ENCODE assay signal across 1 cellular context in the genomic region with DNA sequence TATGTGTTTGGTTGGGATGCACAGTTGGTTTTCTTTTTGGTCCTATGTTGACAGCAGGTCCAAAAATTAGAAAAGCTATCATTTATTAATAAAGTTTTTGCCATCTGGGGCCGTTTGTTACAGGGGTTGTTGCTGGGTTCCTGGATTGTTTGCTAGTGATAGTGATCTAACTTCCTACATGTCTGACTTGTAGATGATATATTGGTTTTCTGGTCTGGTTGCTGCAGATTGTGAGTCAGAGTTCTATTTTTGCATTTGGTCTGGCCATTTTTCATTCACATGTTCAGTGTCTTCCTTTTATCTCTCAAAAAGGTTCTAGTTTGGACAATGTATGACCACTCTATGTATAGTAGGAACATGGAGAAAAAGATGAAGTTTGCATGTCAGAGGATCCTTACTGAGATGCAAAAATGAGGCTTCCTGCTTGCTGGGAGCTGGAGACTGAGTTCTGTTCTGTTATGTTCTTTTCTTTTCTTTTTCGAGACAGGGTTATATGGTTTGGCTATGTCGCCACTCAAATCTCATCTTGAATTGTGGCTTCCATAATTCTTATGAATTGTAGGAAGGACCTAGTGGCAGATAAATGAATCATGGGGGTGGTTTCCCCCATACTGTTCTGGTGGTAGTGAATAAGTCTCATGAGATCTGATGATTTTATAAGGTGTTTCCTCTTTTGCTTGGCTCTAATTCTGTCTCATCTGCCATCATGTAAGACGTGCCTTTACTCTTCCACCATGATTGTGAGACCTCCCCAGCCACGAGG.
TF ChIP-seq lines count a peak whose summit lies in the region.

No MANE protein-coding gene starts in this region.

TF ChIP-seq in GM12878, 131 proteins besides CTCF, POLR2A, EP300 and RAD21 (continued from another document and continues in another):
- no peak for TF ChIP-seq ZNF274 (IDR thresholded peaks at IDR 0.05; ENCODE audit: insufficient read depth, insufficient read length)
- no peak for TF ChIP-seq SMAD5 (IDR thresholded peaks at IDR 0.05; ENCODE audit: low read depth)
- no peak for TF ChIP-seq FOXM1 (IDR thresholded peaks at IDR 0.05; ENCODE audit: low read depth, low read length)
- TF ChIP-seq STAT3 (IDR thresholded peaks at IDR 0.05; ENCODE audit: low read depth, low read length), result no peak
- peak; percentile 54 for TF ChIP-seq MEF2B (IDR thresholded peaks at IDR 0.05; ENCODE audit: partially characterized antibody, poor library complexity, severe bottlenecking)
- no peak for TF ChIP-seq IRF4 (IDR thresholded peaks at IDR 0.05; ENCODE audit: low read depth, low read length)
- peak; percentile 90 for TF ChIP-seq MEF2A (IDR thresholded peaks at IDR 0.05; ENCODE audit: insufficient read depth, low read depth, low read length)
- no peak for TF ChIP-seq MYB (IDR thresholded peaks at IDR 0.05; ENCODE audit: borderline replicate concordance, low read depth, low read length)
- no peak for TF ChIP-seq CHD1 (IDR thresholded peaks at IDR 0.05; ENCODE audit: low read depth, low read length)
- TF ChIP-seq SP1 (IDR thresholded peaks at IDR 0.05; ENCODE audit: low read depth, low read length), result no peak
- TF ChIP-seq ATF7 (IDR thresholded peaks at IDR 0.05; ENCODE audit: low read depth), result peak; percentile 40; the same call in 1 of the 2 replicates
- TF ChIP-seq FOS (IDR thresholded peaks at IDR 0.05; ENCODE audit: borderline replicate concordance, extremely low read depth, insufficient read length), result no peak
- TF ChIP-seq MXI1 (IDR thresholded peaks at IDR 0.05; ENCODE audit: low read depth, low read length), result no peak
- TF ChIP-seq RUNX3 (IDR thresholded peaks at IDR 0.05; ENCODE audit: low read length), result peak; percentile 62; the same call in 1 of the 2 replicates
- no peak for TF ChIP-seq RB1 (IDR thresholded peaks at IDR 0.05; ENCODE audit: borderline replicate concordance)
- TF ChIP-seq, protein P1, sequence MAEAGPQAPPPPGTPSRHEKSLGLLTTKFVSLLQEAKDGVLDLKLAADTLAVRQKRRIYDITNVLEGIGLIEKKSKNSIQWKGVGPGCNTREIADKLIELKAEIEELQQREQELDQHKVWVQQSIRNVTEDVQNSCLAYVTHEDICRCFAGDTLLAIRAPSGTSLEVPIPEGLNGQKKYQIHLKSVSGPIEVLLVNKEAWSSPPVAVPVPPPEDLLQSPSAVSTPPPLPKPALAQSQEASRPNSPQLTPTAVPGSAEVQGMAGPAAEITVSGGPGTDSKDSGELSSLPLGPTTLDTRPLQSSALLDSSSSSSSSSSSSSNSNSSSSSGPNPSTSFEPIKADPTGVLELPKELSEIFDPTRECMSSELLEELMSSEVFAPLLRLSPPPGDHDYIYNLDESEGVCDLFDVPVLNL (IDR thresholded peaks at IDR 0.05; ENCODE audit: low read depth, low read length), result no peak
- TF ChIP-seq JUNB (IDR thresholded peaks at IDR 0.05), result peak; percentile 68
- no peak for TF ChIP-seq ZBED1 (IDR thresholded peaks at IDR 0.05; ENCODE audit: borderline replicate concordance)
- TF ChIP-seq ZNF24 (IDR thresholded peaks at IDR 0.05), result no peak
- TF ChIP-seq KDM1A (IDR thresholded peaks at IDR 0.05; ENCODE audit: borderline replicate concordance), result no peak
- TF ChIP-seq NR2C2 (IDR thresholded peaks at IDR 0.05; ENCODE audit: borderline replicate concordance, control insufficient read depth, insufficient read length, low read depth), result no peak
- no peak for TF ChIP-seq RAD51 (IDR thresholded peaks at IDR 0.05)
- no peak for TF ChIP-seq SIN3A (IDR thresholded peaks at IDR 0.05; ENCODE audit: low read depth, low read length)
- no peak for TF ChIP-seq HDAC6 (IDR thresholded peaks at IDR 0.05; ENCODE audit: unreplicated experiment)
- no peak for TF ChIP-seq FOXK2 (IDR thresholded peaks at IDR 0.05)
- TF ChIP-seq, protein P2, sequence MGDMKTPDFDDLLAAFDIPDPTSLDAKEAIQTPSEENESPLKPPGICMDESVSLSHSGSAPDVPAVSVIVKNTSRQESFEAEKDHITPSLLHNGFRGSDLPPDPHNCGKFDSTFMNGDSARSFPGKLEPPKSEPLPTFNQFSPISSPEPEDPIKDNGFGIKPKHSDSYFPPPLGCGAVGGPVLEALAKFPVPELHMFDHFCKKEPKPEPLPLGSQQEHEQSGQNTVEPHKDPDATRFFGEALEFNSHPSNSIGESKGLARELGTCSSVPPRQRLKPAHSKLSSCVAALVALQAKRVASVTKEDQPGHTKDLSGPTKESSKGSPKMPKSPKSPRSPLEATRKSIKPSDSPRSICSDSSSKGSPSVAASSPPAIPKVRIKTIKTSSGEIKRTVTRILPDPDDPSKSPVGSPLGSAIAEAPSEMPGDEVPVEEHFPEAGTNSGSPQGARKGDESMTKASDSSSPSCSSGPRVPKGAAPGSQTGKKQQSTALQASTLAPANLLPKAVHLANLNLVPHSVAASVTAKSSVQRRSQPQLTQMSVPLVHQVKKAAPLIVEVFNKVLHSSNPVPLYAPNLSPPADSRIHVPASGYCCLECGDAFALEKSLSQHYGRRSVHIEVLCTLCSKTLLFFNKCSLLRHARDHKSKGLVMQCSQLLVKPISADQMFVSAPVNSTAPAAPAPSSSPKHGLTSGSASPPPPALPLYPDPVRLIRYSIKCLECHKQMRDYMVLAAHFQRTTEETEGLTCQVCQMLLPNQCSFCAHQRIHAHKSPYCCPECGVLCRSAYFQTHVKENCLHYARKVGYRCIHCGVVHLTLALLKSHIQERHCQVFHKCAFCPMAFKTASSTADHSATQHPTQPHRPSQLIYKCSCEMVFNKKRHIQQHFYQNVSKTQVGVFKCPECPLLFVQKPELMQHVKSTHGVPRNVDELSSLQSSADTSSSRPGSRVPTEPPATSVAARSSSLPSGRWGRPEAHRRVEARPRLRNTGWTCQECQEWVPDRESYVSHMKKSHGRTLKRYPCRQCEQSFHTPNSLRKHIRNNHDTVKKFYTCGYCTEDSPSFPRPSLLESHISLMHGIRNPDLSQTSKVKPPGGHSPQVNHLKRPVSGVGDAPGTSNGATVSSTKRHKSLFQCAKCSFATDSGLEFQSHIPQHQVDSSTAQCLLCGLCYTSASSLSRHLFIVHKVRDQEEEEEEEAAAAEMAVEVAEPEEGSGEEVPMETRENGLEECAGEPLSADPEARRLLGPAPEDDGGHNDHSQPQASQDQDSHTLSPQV (IDR thresholded peaks at IDR 0.05), result no peak
- TF ChIP-seq CEBPB (IDR thresholded peaks at IDR 0.05; ENCODE audit: borderline replicate concordance in 1 of 2, low read depth in 2 of 2, low read length in 2 of 2), result no peak
- TF ChIP-seq ZSCAN29 (IDR thresholded peaks at IDR 0.05), result no peak
- TF ChIP-seq PML (IDR thresholded peaks at IDR 0.05; ENCODE audit: low read length), result 0 out of 2 replicates have a peak, but pooled peaks have one; percentile 0
- TF ChIP-seq, protein P3, sequence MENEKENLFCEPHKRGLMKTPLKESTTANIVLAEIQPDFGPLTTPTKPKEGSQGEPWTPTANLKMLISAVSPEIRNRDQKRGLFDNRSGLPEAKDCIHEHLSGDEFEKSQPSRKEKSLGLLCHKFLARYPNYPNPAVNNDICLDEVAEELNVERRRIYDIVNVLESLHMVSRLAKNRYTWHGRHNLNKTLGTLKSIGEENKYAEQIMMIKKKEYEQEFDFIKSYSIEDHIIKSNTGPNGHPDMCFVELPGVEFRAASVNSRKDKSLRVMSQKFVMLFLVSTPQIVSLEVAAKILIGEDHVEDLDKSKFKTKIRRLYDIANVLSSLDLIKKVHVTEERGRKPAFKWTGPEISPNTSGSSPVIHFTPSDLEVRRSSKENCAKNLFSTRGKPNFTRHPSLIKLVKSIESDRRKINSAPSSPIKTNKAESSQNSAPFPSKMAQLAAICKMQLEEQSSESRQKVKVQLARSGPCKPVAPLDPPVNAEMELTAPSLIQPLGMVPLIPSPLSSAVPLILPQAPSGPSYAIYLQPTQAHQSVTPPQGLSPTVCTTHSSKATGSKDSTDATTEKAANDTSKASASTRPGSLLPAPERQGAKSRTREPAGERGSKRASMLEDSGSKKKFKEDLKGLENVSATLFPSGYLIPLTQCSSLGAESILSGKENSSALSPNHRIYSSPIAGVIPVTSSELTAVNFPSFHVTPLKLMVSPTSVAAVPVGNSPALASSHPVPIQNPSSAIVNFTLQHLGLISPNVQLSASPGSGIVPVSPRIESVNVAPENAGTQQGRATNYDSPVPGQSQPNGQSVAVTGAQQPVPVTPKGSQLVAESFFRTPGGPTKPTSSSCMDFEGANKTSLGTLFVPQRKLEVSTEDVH (IDR thresholded peaks at IDR 0.05; ENCODE audit: low read depth, partially characterized antibody), result no peak
- TF ChIP-seq, protein P4, sequence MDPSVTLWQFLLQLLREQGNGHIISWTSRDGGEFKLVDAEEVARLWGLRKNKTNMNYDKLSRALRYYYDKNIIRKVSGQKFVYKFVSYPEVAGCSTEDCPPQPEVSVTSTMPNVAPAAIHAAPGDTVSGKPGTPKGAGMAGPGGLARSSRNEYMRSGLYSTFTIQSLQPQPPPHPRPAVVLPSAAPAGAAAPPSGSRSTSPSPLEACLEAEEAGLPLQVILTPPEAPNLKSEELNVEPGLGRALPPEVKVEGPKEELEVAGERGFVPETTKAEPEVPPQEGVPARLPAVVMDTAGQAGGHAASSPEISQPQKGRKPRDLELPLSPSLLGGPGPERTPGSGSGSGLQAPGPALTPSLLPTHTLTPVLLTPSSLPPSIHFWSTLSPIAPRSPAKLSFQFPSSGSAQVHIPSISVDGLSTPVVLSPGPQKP (IDR thresholded peaks at IDR 0.05; ENCODE audit: low read depth, low read length), result no peak
- no peak for TF ChIP-seq SRF (IDR thresholded peaks at IDR 0.05; ENCODE audit: low read depth in 2 of 2, low read length in 2 of 2)
- TF ChIP-seq, protein P5, sequence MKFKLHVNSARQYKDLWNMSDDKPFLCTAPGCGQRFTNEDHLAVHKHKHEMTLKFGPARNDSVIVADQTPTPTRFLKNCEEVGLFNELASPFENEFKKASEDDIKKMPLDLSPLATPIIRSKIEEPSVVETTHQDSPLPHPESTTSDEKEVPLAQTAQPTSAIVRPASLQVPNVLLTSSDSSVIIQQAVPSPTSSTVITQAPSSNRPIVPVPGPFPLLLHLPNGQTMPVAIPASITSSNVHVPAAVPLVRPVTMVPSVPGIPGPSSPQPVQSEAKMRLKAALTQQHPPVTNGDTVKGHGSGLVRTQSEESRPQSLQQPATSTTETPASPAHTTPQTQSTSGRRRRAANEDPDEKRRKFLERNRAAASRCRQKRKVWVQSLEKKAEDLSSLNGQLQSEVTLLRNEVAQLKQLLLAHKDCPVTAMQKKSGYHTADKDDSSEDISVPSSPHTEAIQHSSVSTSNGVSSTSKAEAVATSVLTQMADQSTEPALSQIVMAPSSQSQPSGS (IDR thresholded peaks at IDR 0.05; ENCODE audit: low read length), result no peak
- no peak for TF ChIP-seq TARDBP (IDR thresholded peaks at IDR 0.05; ENCODE audit: borderline replicate concordance)
- TF ChIP-seq, protein P6, sequence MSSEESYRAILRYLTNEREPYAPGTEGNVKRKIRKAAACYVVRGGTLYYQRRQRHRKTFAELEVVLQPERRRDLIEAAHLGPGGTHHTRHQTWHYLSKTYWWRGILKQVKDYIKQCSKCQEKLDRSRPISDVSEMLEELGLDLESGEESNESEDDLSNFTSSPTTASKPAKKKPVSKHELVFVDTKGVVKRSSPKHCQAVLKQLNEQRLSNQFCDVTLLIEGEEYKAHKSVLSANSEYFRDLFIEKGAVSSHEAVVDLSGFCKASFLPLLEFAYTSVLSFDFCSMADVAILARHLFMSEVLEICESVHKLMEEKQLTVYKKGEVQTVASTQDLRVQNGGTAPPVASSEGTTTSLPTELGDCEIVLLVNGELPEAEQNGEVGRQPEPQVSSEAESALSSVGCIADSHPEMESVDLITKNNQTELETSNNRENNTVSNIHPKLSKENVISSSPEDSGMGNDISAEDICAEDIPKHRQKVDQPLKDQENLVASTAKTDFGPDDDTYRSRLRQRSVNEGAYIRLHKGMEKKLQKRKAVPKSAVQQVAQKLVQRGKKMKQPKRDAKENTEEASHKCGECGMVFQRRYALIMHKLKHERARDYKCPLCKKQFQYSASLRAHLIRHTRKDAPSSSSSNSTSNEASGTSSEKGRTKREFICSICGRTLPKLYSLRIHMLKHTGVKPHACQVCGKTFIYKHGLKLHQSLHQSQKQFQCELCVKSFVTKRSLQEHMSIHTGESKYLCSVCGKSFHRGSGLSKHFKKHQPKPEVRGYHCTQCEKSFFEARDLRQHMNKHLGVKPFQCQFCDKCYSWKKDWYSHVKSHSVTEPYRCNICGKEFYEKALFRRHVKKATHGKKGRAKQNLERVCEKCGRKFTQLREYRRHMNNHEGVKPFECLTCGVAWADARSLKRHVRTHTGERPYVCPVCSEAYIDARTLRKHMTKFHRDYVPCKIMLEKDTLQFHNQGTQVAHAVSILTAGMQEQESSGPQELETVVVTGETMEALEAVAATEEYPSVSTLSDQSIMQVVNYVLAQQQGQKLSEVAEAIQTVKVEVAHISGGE (CRISPR knock-in tag; IDR thresholded peaks at IDR 0.05), result no peak
- no peak for TF ChIP-seq PAX5 (IDR thresholded peaks at IDR 0.05; ENCODE audit: borderline replicate concordance, low read depth, low read length)
- TF ChIP-seq TAF1 (IDR thresholded peaks at IDR 0.05; ENCODE audit: borderline replicate concordance, low read depth, low read length), result no peak
- peak; percentile 52; the same call in 1 of the 2 replicates for TF ChIP-seq BCL11A (IDR thresholded peaks at IDR 0.05; ENCODE audit: low read depth, low read length)
- TF ChIP-seq, protein P7, sequence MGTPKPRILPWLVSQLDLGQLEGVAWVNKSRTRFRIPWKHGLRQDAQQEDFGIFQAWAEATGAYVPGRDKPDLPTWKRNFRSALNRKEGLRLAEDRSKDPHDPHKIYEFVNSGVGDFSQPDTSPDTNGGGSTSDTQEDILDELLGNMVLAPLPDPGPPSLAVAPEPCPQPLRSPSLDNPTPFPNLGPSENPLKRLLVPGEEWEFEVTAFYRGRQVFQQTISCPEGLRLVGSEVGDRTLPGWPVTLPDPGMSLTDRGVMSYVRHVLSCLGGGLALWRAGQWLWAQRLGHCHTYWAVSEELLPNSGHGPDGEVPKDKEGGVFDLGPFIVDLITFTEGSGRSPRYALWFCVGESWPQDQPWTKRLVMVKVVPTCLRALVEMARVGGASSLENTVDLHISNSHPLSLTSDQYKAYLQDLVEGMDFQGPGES (IDR thresholded peaks at IDR 0.05), result no peak
- no peak for TF ChIP-seq RBBP5 (conservative IDR thresholded peaks at IDR 0.05)
- no peak for TF ChIP-seq RELA (IDR thresholded peaks at IDR 0.05; ENCODE audit: borderline replicate concordance, partially characterized antibody)
- no peak for TF ChIP-seq NR2F1 (conservative IDR thresholded peaks at IDR 0.05)
- TF ChIP-seq PAX8 (IDR thresholded peaks at IDR 0.05), result no peak
- TF ChIP-seq, protein P8, sequence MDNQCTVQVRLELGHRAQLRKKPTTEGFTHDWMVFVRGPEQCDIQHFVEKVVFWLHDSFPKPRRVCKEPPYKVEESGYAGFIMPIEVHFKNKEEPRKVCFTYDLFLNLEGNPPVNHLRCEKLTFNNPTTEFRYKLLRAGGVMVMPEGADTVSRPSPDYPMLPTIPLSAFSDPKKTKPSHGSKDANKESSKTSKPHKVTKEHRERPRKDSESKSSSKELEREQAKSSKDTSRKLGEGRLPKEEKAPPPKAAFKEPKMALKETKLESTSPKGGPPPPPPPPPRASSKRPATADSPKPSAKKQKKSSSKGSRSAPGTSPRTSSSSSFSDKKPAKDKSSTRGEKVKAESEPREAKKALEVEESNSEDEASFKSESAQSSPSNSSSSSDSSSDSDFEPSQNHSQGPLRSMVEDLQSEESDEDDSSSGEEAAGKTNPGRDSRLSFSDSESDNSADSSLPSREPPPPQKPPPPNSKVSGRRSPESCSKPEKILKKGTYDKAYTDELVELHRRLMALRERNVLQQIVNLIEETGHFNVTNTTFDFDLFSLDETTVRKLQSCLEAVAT (IDR thresholded peaks at IDR 0.05), result no peak
- no peak for TF ChIP-seq NFXL1 (IDR thresholded peaks at IDR 0.05; ENCODE audit: borderline replicate concordance)
- no peak for TF ChIP-seq SUZ12 (IDR thresholded peaks at IDR 0.05; ENCODE audit: unreplicated experiment)
- TF ChIP-seq ZNF207 (IDR thresholded peaks at IDR 0.05; ENCODE audit: borderline replicate concordance), result no peak
- no peak for TF ChIP-seq MTA3 (IDR thresholded peaks at IDR 0.05; ENCODE audit: borderline replicate concordance, low read length)
